ENCODE assay signal across 11 cellular contexts in genomic region chr12:25352078-25352918, GRCh38.
A peak's percentile ranks its signal among the peaks of the same experiment; 100 is the strongest.
DNase-seq lines count a peak whose midpoint lies in the region; ATAC-seq, FAIRE-seq and TF ChIP-seq lines count a peak whose summit lies in the region.
"Had no signal": no experiment of that assay in that cellular context is flagged by ENCODE, and none has a peak within 500 bp of the region (broad histone marks: within the 10 kb centered on the region; RNA-seq: fewer than 3 reads in every experiment).

No MANE protein-coding gene starts in this region.

- no peaks in the 10 kb centered on the region for H4K20me1 ChIP-seq in Loucy (ENCODE audit: insufficient read depth, low read length, poor library complexity, severe bottlenecking)
- no peaks in the 10 kb centered on the region for H4K20me1 ChIP-seq in keratinocyte (ENCODE audit: control insufficient read depth, extremely low read depth, insufficient read depth, low read length)

- ATAC-seq in GM21786 (IDR thresholded peaks at IDR 0.05; ENCODE audit: unreplicated experiment) = peak; percentile 58
- no peak for ATAC-seq in omental fat pad (ENCODE audit: low FRiP score)
- ATAC-seq: WTC11 had no signal

- CTCF ChIA-PET in A673 (lab: Charles Lee) = no interaction called here

- peaks cover 3% of the 10 kb centered on the region for H3K36me3 Mint-ChIP-seq in activated T-helper 1 cell treated with anti-CD3 and anti-CD28 coated beads, Interleukin-12 subunit alpha, Interleukin-12 subunit beta, Interleukin-2, Interleukin-4 antibody, amounts not matched to agents 30 ng/mL and 10 ng/mL and 1 ng/mL, durations not matched to agents 14 hours and 24 hours and 36 hours (ENCODE audit: low read depth)
- H3K36me3 Mint-ChIP-seq: WTC11 had no signal

- H3K4me1 ChIP-seq in Loucy (ENCODE audit: insufficient read depth, low read length, poor library complexity, severe bottlenecking) = peaks cover 8% of the 10 kb centered on the region
- H3K4me1 ChIP-seq in keratinocyte (ENCODE audit: control insufficient read depth, extremely low read depth, insufficient read depth, low read length) = peaks cover 2% of the 10 kb centered on the region
- H3K4me1 ChIP-seq in A673 (ENCODE audit: insufficient read depth, low read length, poor library complexity, severe bottlenecking) = no peaks in the 10 kb centered on the region

- no peak overlapping the region for H3K9ac ChIP-seq in Loucy (ENCODE audit: low read depth, low read length, poor library complexity, severe bottlenecking)
- no peak overlapping the region for H3K9ac ChIP-seq in keratinocyte (ENCODE audit: control insufficient read depth, extremely low read depth, insufficient read depth, low read length)

- dilution Hi-C loops in keratinocyte (cut with MboI; ENCODE audit: extremely low pct_ligation_motif_present, low sequenced_read_pairs) = no loop called here

- FAIRE-seq in GM12891 (lab: Jason Lieb, UNC) (peak; percentile 9), keratinocyte (lab: Jason Lieb, UNC) (peak; percentile 34)

- DNase-seq in GM12891 (ENCODE audit: insufficient read length, low spot score) (no peak), keratinocyte (ENCODE audit: low read depth, low spot score) (no peak), cerebellar cortex (ENCODE audit: low spot score) (no peak), omental fat pad (ENCODE audit: low spot score) (no peak), A673 (ENCODE audit: low spot score) (no peak)
- DNase-seq in activated T-helper 1 cell treated with anti-CD3 and anti-CD28 coated beads, Interleukin-12 subunit alpha, Interleukin-12 subunit beta, Interleukin-2, Interleukin-4 antibody, amounts not matched to agents 30 ng/mL and 10 ng/mL and 1 ng/mL, durations not matched to agents 14 hours and 24 hours and 36 hours (ENCODE audit: low spot score) = no peak
- DNase-seq: amniotic stem cell had no signal

- intact Hi-C loops in activated T-helper 1 cell treated with anti-CD3 and anti-CD28 coated beads, Interleukin-12 subunit alpha, Interleukin-12 subunit beta, Interleukin-2, Interleukin-4 antibody, amounts not matched to agents 30 ng/mL and 10 ng/mL and 1 ng/mL, durations not matched to agents 14 hours and 24 hours and 36 hours (cut with micrococcal nuclease) = no loop called here
- intact Hi-C loops in A673 (cut with micrococcal nuclease; ENCODE audit: unreplicated experiment) = no loop called here

- H3K27me3 ChIP-seq in Loucy (ENCODE audit: insufficient read depth, low read length, poor library complexity, severe bottlenecking) = no peaks in the 10 kb centered on the region
- H3K27me3 ChIP-seq in keratinocyte (ENCODE audit: control insufficient read depth, extremely low read depth, insufficient read depth, low read length) = no peaks in the 10 kb centered on the region
- H3K27me3 ChIP-seq in A673 (replicated peaks; ENCODE audit: insufficient read depth, low read depth, low read length, poor library complexity) = no peaks in the 10 kb centered on the region

- no peak overlapping the region for H2AFZ ChIP-seq in Loucy (ENCODE audit: low read length)
- no peak overlapping the region for H2AFZ ChIP-seq in keratinocyte (ENCODE audit: control insufficient read depth, low read length)

- no peaks in the 10 kb centered on the region for H3K79me2 ChIP-seq in Loucy (ENCODE audit: insufficient read depth, low read length)
- no peaks in the 10 kb centered on the region for H3K79me2 ChIP-seq in keratinocyte (ENCODE audit: control insufficient read depth, insufficient read depth, low read length)

- no peaks in the 10 kb centered on the region for H3K9me3 Mint-ChIP-seq in activated T-helper 1 cell treated with anti-CD3 and anti-CD28 coated beads, Interleukin-12 subunit alpha, Interleukin-12 subunit beta, Interleukin-2, Interleukin-4 antibody, amounts not matched to agents 30 ng/mL and 10 ng/mL and 1 ng/mL, durations not matched to agents 14 hours and 24 hours and 36 hours

- no peak overlapping the region for H3K4me3 ChIP-seq in Loucy (ENCODE audit: low read length, poor library complexity, severe bottlenecking)
- H3K4me3 ChIP-seq in keratinocyte (ENCODE audit: control insufficient read depth in 2 of 3, extremely low read depth in 1 of 3, insufficient read depth in 2 of 3, low read depth in 1 of 3, low read length in 3 of 3) = no peak overlapping the region
- no peak overlapping the region for H3K4me3 ChIP-seq in A673 (ENCODE audit: low read depth, low read length, poor library complexity, severe bottlenecking)

- H3K9me1 ChIP-seq in keratinocyte (ENCODE audit: control insufficient read depth, extremely low read depth, insufficient read depth, low read length) = no peaks in the 10 kb centered on the region

- no peaks in the 10 kb centered on the region for H3F3A ChIP-seq in Loucy (ENCODE audit: low read depth)

- peaks cover 23% of the 10 kb centered on the region for H3K27me3 Mint-ChIP-seq in activated T-helper 1 cell treated with anti-CD3 and anti-CD28 coated beads, Interleukin-12 subunit alpha, Interleukin-12 subunit beta, Interleukin-2, Interleukin-4 antibody, amounts not matched to agents 30 ng/mL and 10 ng/mL and 1 ng/mL, durations not matched to agents 14 hours and 24 hours and 36 hours (ENCODE audit: insufficient read depth)
- H3K27me3 Mint-ChIP-seq: B cell had no signal

- H3K4me2 ChIP-seq in Loucy (ENCODE audit: low read depth, low read length, poor library complexity, severe bottlenecking) = peak overlapping the region; percentile 44
- no peak overlapping the region for H3K4me2 ChIP-seq in keratinocyte (ENCODE audit: control insufficient read depth, extremely low read depth, insufficient read depth, low read depth, low read length)

- no peak overlapping the region for H3K4me3 Mint-ChIP-seq in activated T-helper 1 cell treated with anti-CD3 and anti-CD28 coated beads, Interleukin-12 subunit alpha, Interleukin-12 subunit beta, Interleukin-2, Interleukin-4 antibody, amounts not matched to agents 30 ng/mL and 10 ng/mL and 1 ng/mL, durations not matched to agents 14 hours and 24 hours and 36 hours
- H3K4me3 Mint-ChIP-seq: B cell, WTC11 had no signal

- H3K9me3 ChIP-seq in Loucy (ENCODE audit: insufficient read depth, low read depth, low read length) (no peaks in the 10 kb centered on the region), keratinocyte (ENCODE audit: control insufficient read depth, low read depth, low read length) (no peaks in the 10 kb centered on the region), A673 (ENCODE audit: low read depth, low read length, poor library complexity, severe bottlenecking) (no peaks in the 10 kb centered on the region)

- no peak overlapping the region for H3K27ac Mint-ChIP-seq in activated T-helper 1 cell treated with anti-CD3 and anti-CD28 coated beads, Interleukin-12 subunit alpha, Interleukin-12 subunit beta, Interleukin-2, Interleukin-4 antibody, amounts not matched to agents 30 ng/mL and 10 ng/mL and 1 ng/mL, durations not matched to agents 14 hours and 24 hours and 36 hours
- H3K27ac Mint-ChIP-seq: B cell, WTC11 had no signal

- TF ChIP-seq CTCF in Loucy (conservative IDR thresholded peaks at IDR 0.05; ENCODE audit: low read length) (no peak), keratinocyte (optimal IDR thresholded peaks at IDR 0.05 in 1 of 3, IDR thresholded peaks at IDR 0.05 in 1 of 3, conservative IDR thresholded peaks at IDR 0.05 in 1 of 3; ENCODE audit: extremely low read depth in 1 of 3, insufficient read depth in 2 of 3, low read length in 3 of 3) (no peak), omental fat pad (IDR thresholded peaks at IDR 0.05) (no peak), A673 (conservative IDR thresholded peaks at IDR 0.05; ENCODE audit: low read depth, low read length) (no peak)

- H3K27ac ChIP-seq in keratinocyte (ENCODE audit: control insufficient read depth, insufficient read depth, low read length) (no peak overlapping the region), A673 (ENCODE audit: low read depth, low read length, poor library complexity, severe bottlenecking) (no peak overlapping the region)

- no TSS peak for BruUV-seq in A673 (replicated peaks; lab: Mats Ljungman, UMichigan)

- TF ChIP-seq POLR2A in GM12891 (IDR thresholded peaks at IDR 0.05; ENCODE audit: low read depth, low read length) = no peak

- POLR2A ChIA-PET in A673 (lab: Charles Lee; ENCODE audit: low non-redundant PET) = no interaction called here

- H3K36me3 ChIP-seq in Loucy (ENCODE audit: insufficient read depth, low read length) (no peaks in the 10 kb centered on the region), keratinocyte (ENCODE audit: control insufficient read depth in 2 of 2, extremely low read depth in 1 of 2, insufficient read depth in 2 of 2, low read length in 2 of 2) (no peaks in the 10 kb centered on the region), A673 (ENCODE audit: insufficient read depth, low read length, poor library complexity, severe bottlenecking) (no peaks in the 10 kb centered on the region)

- H3K9me2 ChIP-seq in Loucy (replicated peaks; ENCODE audit: low read depth, low read length) = no peaks in the 10 kb centered on the region

- H3K4me1 Mint-ChIP-seq in activated T-helper 1 cell treated with anti-CD3 and anti-CD28 coated beads, Interleukin-12 subunit alpha, Interleukin-12 subunit beta, Interleukin-2, Interleukin-4 antibody, amounts not matched to agents 30 ng/mL and 10 ng/mL and 1 ng/mL, durations not matched to agents 14 hours and 24 hours and 36 hours (ENCODE audit: low read depth) = peaks cover 9% of the 10 kb centered on the region

TF ChIP-seq in GM12891, 5 proteins besides CTCF, POLR2A, EP300 and RAD21:
- TF ChIP-seq SPI1 (IDR thresholded peaks at IDR 0.05; ENCODE audit: low read depth, low read length) = no peak
- TF ChIP-seq PAX5 (IDR thresholded peaks at IDR 0.05; ENCODE audit: insufficient read depth, low read length, severe bottlenecking) = no peak
- TF ChIP-seq TAF1 (IDR thresholded peaks at IDR 0.05; ENCODE audit: low read depth, low read length) = no peak
- TF ChIP-seq POU2F2 (IDR thresholded peaks at IDR 0.05; ENCODE audit: low read depth, low read length) = no peak
- TF ChIP-seq POLR2AphosphoS5 (IDR thresholded peaks at IDR 0.05; ENCODE audit: low read depth, low read length) = no peak
TF ChIP-seq in GM12891: peak in this region for 0.
